ENCODE assay signal across 22 cellular contexts in the genomic region with DNA sequence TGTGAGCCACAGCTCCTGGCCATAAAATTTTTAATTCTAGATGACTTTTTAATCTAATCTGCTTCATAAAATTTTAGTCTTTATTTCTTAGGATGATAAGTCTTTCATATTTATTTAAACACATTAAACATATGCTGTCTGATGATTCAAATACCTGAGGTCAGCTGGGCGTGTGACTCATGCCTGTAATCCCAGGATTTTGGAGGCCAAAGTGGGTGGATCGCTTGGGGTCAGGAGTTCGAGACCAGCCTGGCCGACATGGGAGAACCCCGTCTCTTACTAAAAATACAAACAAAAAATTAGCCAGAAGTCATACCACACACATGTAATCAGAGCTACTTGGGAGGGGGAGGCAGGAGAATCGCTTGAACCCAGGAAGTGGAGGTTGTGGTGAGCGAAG. TPM values are rescaled to one million over a fixed set of nuclear protein-coding genes. Genes with fewer than 3 reads are reported as not detected.
DNase-seq lines count a peak whose midpoint lies in the region; ATAC-seq and TF ChIP-seq lines count a peak whose summit lies in the region.
"Had no signal": no experiment of that assay in that cellular context is flagged by ENCODE, and none has a peak within 500 bp of the region (broad histone marks: within the 10 kb centered on the region; RNA-seq: fewer than 3 reads in every experiment).

No MANE protein-coding gene starts in this region.

- no peaks in the 10 kb centered on the region for H3K27me3 ChIP-seq in breast epithelium
- H3K27me3 ChIP-seq in uterus = no peaks in the 10 kb centered on the region
- H3K27me3 ChIP-seq: BLaER1, foreskin keratinocyte, stomach had no signal

- no peak overlapping the region for H3K27ac ChIP-seq in breast epithelium
- no peak overlapping the region for H3K27ac ChIP-seq in uterus
- H3K27ac ChIP-seq: BLaER1, foreskin keratinocyte, stomach had no signal

- H3K9me3 ChIP-seq in breast epithelium (no peaks in the 10 kb centered on the region), uterus (no peaks in the 10 kb centered on the region)
- H3K9me3 ChIP-seq: stomach had no signal

- no peaks in the 10 kb centered on the region for H3K9me3 Mint-ChIP-seq in MCF 10A (ENCODE audit: unreplicated experiment)
- H3K9me3 Mint-ChIP-seq: natural killer cell treated with Interleukin-12 subunit alpha and Interleukin-12 subunit beta and Interleukin-15 and Interleukin-18, amount 100 ng/mL, for 72 hours had no signal

- H3K27ac Mint-ChIP-seq in MCF 10A (ENCODE audit: low read depth, unreplicated experiment) = no peak overlapping the region
- H3K27ac Mint-ChIP-seq: endodermal cell; natural killer cell treated with Interleukin-12 subunit alpha and Interleukin-12 subunit beta and Interleukin-15 and Interleukin-18, amount 100 ng/mL, for 72 hours; type B pancreatic cell had no signal

- H3K36me3 ChIP-seq in breast epithelium (no peaks in the 10 kb centered on the region), uterus (no peaks in the 10 kb centered on the region)
- H3K36me3 ChIP-seq: BLaER1, stomach had no signal

- no peak overlapping the region for H3K4me3 Mint-ChIP-seq in MCF 10A (ENCODE audit: unreplicated experiment)
- H3K4me3 Mint-ChIP-seq: endodermal cell; natural killer cell treated with Interleukin-12 subunit alpha and Interleukin-12 subunit beta and Interleukin-15 and Interleukin-18, amount 100 ng/mL, for 72 hours; type B pancreatic cell had no signal

- POLR2A ChIA-PET in MCF 10A (lab: Yijun Ruan, JAX) = interaction anchor here (0.9 kb wide), 1 partner anchor 16 kb away, joined by 3 read pairs; no protein-coding TSS in a partner anchor

- no peaks in the 10 kb centered on the region for H3K36me3 Mint-ChIP-seq in MCF 10A (ENCODE audit: insufficient read depth, unreplicated experiment)
- H3K36me3 Mint-ChIP-seq: type B pancreatic cell had no signal

- DNase-seq in MCF 10A (ENCODE audit: unreplicated experiment) (peak; percentile 33), breast epithelium (ENCODE audit: low spot score in 2 of 2) (no peak), RPMI7951 (ENCODE audit: low read depth) (peak; percentile 45), fibroblast of peridontal ligament (ENCODE audit: extremely low read depth) (peak; percentile 37), amygdala (lab: John Stamatoyannopoulos, UW) (no peak), NCI-H526 treated with DMSO at 0.1 percent for 48 hours (lab: John Stamatoyannopoulos, UW) (no peak), uterus (no peak)
- DNase-seq: 8988T; amniotic stem cell; endodermal cell; KBM-7; kidney glomerular epithelial cell; NCI-H1092; NCI-H524; stimulated activated CD4-positive, alpha-beta T cell treated with anti-CD3 and anti-CD28 coated beads, Interleukin-4, amount 100 ng/mL, for 24 hours; stomach had no signal

- TF ChIP-seq POLR2A in breast epithelium (IDR thresholded peaks at IDR 0.05) (no peak), uterus (IDR thresholded peaks at IDR 0.05) (no peak)

- H3K4me3 ChIP-seq in breast epithelium (no peak overlapping the region), uterus (no peak overlapping the region)
- H3K4me3 ChIP-seq: BLaER1, smooth muscle cell, stomach had no signal

- BruUV-seq in MCF 10A (replicated peaks; lab: Mats Ljungman, UMichigan) = no TSS peak

- TF ChIP-seq CTCF in MCF 10A (IDR thresholded peaks at IDR 0.05; ENCODE audit: unreplicated experiment) (no peak), breast epithelium (IDR thresholded peaks at IDR 0.05) (no peak), uterus (IDR thresholded peaks at IDR 0.05) (no peak)

- no peaks in the 10 kb centered on the region for H3K4me1 Mint-ChIP-seq in MCF 10A (ENCODE audit: insufficient read depth, unreplicated experiment)
- H3K4me1 Mint-ChIP-seq: endodermal cell had no signal

- H3K27me3 Mint-ChIP-seq in MCF 10A (ENCODE audit: insufficient read depth, unreplicated experiment) = no peaks in the 10 kb centered on the region
- H3K27me3 Mint-ChIP-seq: type B pancreatic cell had no signal

- no peaks in the 10 kb centered on the region for H3K4me1 ChIP-seq in breast epithelium
- H3K4me1 ChIP-seq in uterus = no peaks in the 10 kb centered on the region
- H3K4me1 ChIP-seq: BLaER1, foreskin keratinocyte, stomach had no signal

- no peak for ATAC-seq in GM21360 (IDR thresholded peaks at IDR 0.05; ENCODE audit: unreplicated experiment)
- ATAC-seq: foreskin keratinocyte; natural killer cell treated with Interleukin-12 subunit alpha and Interleukin-12 subunit beta and Interleukin-15 and Interleukin-18, amount 100 ng/mL, for 72 hours had no signal

- CTCF ChIA-PET in MCF 10A (lab: Yijun Ruan, JAX) = no interaction called here

- intact Hi-C loops in MCF 10A (cut with micrococcal nuclease) = no loop called here
- intact Hi-C loops in breast epithelium (cut with DNase I; ENCODE audit: low total_unique reads) = no loop called here
- intact Hi-C loops in uterus (cut with DNase I; ENCODE audit: low total_unique reads) = no loop called here

RNA-seq across cellular contexts. Expression of gene RBM24, which starts 53.1 kb away (rescaled TPM):
- total RNA-seq in MCF 10A (2022) (not detected in 2 replicates), breast epithelium (1 to 10 TPM; 1.3 to 2.5 (median 1.8) TPM), uterus (10 to 100 TPM in 3 of 4 donors, 1 to 10 TPM in 1; 2.0 to 69.4 (median 27.0) TPM)
- total RNA-seq in RPMI7951 (2014; rRNA removed; shearing (Covaris generic)) = 4.5 and 4.7 TPM in 2 replicates
- total RNA-seq: natural killer cell treated with Interleukin-12 subunit alpha and Interleukin-12 subunit beta and Interleukin-15 and Interleukin-18, amount 100 ng/mL, for 72 hours had no signal

RNA-seq across cellular contexts. Expression of gene CAP2, which starts 59.1 kb away (rescaled TPM):
- total RNA-seq in MCF 10A (2022) (12.3 and 14.3 TPM in 2 replicates), breast epithelium (10 to 100 TPM in 1 of 3 donors, 1 to 10 TPM in 2; 3.9 to 15.1 (median 7.5) TPM), uterus (10 to 100 TPM; 11.8 to 27.6 (median 15.0) TPM)
- 29.5 and 35.9 TPM in 2 replicates for total RNA-seq in RPMI7951 (2014; rRNA removed; shearing (Covaris generic))
- total RNA-seq: natural killer cell treated with Interleukin-12 subunit alpha and Interleukin-12 subunit beta and Interleukin-15 and Interleukin-18, amount 100 ng/mL, for 72 hours had no signal

Comparison
In these comparisons a context has a peak if more than half of its experiments do, and no peak if none do; other contexts are left out.
1. DNase-seq: peak in MCF 10A (single experiment), RPMI7951 (single experiment) and fibroblast of peridontal ligament (single experiment); none in breast epithelium (0 of 2), amygdala (0 of 56), NCI-H526 treated with DMSO at 0.1 percent for 48 hours (single experiment) and uterus (0 of 2).